Comparison of ENCODE assay signal across 18 cellular contexts in genomic region chr3:152973575-152973974, GRCh38.
DNase-seq lines count a peak whose midpoint lies in the region; ATAC-seq and TF ChIP-seq lines count a peak whose summit lies in the region.
"Had no signal": no experiment of that assay in that cellular context is flagged by ENCODE, and none has a peak within 500 bp of the region (broad histone marks: within the 10 kb centered on the region; RNA-seq: fewer than 3 reads in every experiment).

No MANE protein-coding gene starts in this region.

- no peak overlapping the region for H3K4me3 ChIP-seq in SK-N-MC
- no peak overlapping the region for H3K4me3 ChIP-seq in epithelial cell of esophagus (ENCODE audit: low read length)
- H3K4me3 ChIP-seq: BLaER1, HAP-1 had no signal

- CTCF ChIA-PET in activated CD8-positive, alpha-beta T cell treated with anti-CD3 and anti-CD28 coated beads, Interleukin-2, amount 10 ng/mL, durations not matched to agents 7 days and 5 days (lab: Charles Lee): no interaction called here

- DNase-seq in NCI-H526 treated with DMSO at 0.1 percent for 48 hours (lab: John Stamatoyannopoulos, UW) (peak; percentile 20), NCI-H69 (lab: John Stamatoyannopoulos, UW) (peak; percentile 9), SK-N-MC (ENCODE audit: low read depth, low spot score) (peak; percentile 24), epithelial cell of esophagus (ENCODE audit: low read depth) (peak; percentile 9), SW480 (ENCODE audit: low spot score) (no peak)
- DNase-seq in activated CD8-positive, alpha-beta T cell treated with anti-CD3 and anti-CD28 coated beads, Interleukin-2, amount 10 ng/mL, durations not matched to agents 7 days and 5 days: no peak
- DNase-seq: Caco-2; CD4-positive, CD25-positive, alpha-beta regulatory T cell; CD8-positive, alpha-beta T cell; DMS 273 treated with DMSO at 0.1 percent for 48 hours; DND-41; GOT3; HFFc6 had no signal

- no peak overlapping the region for H3K9ac ChIP-seq in SK-N-MC (ENCODE audit: insufficient read length)
- H3K9ac ChIP-seq: BLaER1 had no signal

- peaks cover 3% of the 10 kb centered on the region for H3K27me3 Mint-ChIP-seq in activated CD8-positive, alpha-beta T cell treated with anti-CD3 and anti-CD28 coated beads, Interleukin-2, amount 10 ng/mL, durations not matched to agents 7 days and 5 days (ENCODE audit: low read depth)

- H3K4me1 Mint-ChIP-seq in activated CD8-positive, alpha-beta T cell treated with anti-CD3 and anti-CD28 coated beads, Interleukin-2, amount 10 ng/mL, durations not matched to agents 7 days and 5 days (ENCODE audit: low read depth): no peaks in the 10 kb centered on the region
- H3K4me1 Mint-ChIP-seq: B cell; CD4-positive, CD25-positive, alpha-beta regulatory T cell had no signal

- no peak for TF ChIP-seq CTCF in epithelial cell of esophagus (IDR thresholded peaks at IDR 0.05; ENCODE audit: insufficient read depth, low read depth, low read length, missing control alignments)

- no peaks in the 10 kb centered on the region for H3K36me3 Mint-ChIP-seq in activated CD8-positive, alpha-beta T cell treated with anti-CD3 and anti-CD28 coated beads, Interleukin-2, amount 10 ng/mL, durations not matched to agents 7 days and 5 days (ENCODE audit: low read depth)
- H3K36me3 Mint-ChIP-seq: CD4-positive, CD25-positive, alpha-beta regulatory T cell; CD8-positive, alpha-beta T cell had no signal

- H3K4me3 Mint-ChIP-seq in activated CD8-positive, alpha-beta T cell treated with anti-CD3 and anti-CD28 coated beads, Interleukin-2, amount 10 ng/mL, durations not matched to agents 7 days and 5 days: no peak overlapping the region
- H3K4me3 Mint-ChIP-seq: B cell; CD8-positive, alpha-beta T cell; HFFc6 had no signal

- no peaks in the 10 kb centered on the region for H3K36me3 ChIP-seq in SK-N-MC (ENCODE audit: insufficient read depth, low read length)
- H3K36me3 ChIP-seq: BLaER1, HAP-1 had no signal

- no peaks in the 10 kb centered on the region for H3K9me3 Mint-ChIP-seq in activated CD8-positive, alpha-beta T cell treated with anti-CD3 and anti-CD28 coated beads, Interleukin-2, amount 10 ng/mL, durations not matched to agents 7 days and 5 days (ENCODE audit: insufficient read depth)
- H3K9me3 Mint-ChIP-seq: CD8-positive, alpha-beta T cell had no signal

- H3K27ac Mint-ChIP-seq in activated CD8-positive, alpha-beta T cell treated with anti-CD3 and anti-CD28 coated beads, Interleukin-2, amount 10 ng/mL, durations not matched to agents 7 days and 5 days: no peak overlapping the region
- H3K27ac Mint-ChIP-seq: B cell; CD4-positive, CD25-positive, alpha-beta regulatory T cell; CD8-positive, alpha-beta T cell; HFFc6 had no signal

- no peak overlapping the region for H3K27ac ChIP-seq in SK-N-MC
- H3K27ac ChIP-seq: BLaER1, C4-2B had no signal

- POLR2A ChIA-PET in activated CD8-positive, alpha-beta T cell treated with anti-CD3 and anti-CD28 coated beads, Interleukin-2, amount 10 ng/mL, durations not matched to agents 7 days and 5 days (lab: Charles Lee): no interaction called here

- H3K9me3 ChIP-seq in SK-N-MC (ENCODE audit: low read depth, low read length): no peaks in the 10 kb centered on the region
- H3K9me3 ChIP-seq: BLaER1, Caco-2, HAP-1 had no signal

- no peak for ATAC-seq in activated CD8-positive, alpha-beta T cell treated with anti-CD3 and anti-CD28 coated beads, Interleukin-2, amount 10 ng/mL, durations not matched to agents 7 days and 5 days
- ATAC-seq in HG03139 (IDR thresholded peaks at IDR 0.05; ENCODE audit: unreplicated experiment): no peak
- ATAC-seq: CD8-positive, alpha-beta T cell had no signal

Comparison
In these comparisons a context has a peak if more than half of its experiments do, and no peak if none do; other contexts are left out.
1. DNase-seq: peak in NCI-H526 treated with DMSO at 0.1 percent for 48 hours (single experiment), NCI-H69 (single experiment), SK-N-MC (single experiment) and epithelial cell of esophagus (single experiment); none in activated CD8-positive, alpha-beta T cell treated with anti-CD3 and anti-CD28 coated beads, Interleukin-2, amount 10 ng/mL, durations not matched to agents 7 days and 5 days (single experiment) and SW480 (single experiment).